ENCODE assay signal across 8 cellular contexts in the genomic region with DNA sequence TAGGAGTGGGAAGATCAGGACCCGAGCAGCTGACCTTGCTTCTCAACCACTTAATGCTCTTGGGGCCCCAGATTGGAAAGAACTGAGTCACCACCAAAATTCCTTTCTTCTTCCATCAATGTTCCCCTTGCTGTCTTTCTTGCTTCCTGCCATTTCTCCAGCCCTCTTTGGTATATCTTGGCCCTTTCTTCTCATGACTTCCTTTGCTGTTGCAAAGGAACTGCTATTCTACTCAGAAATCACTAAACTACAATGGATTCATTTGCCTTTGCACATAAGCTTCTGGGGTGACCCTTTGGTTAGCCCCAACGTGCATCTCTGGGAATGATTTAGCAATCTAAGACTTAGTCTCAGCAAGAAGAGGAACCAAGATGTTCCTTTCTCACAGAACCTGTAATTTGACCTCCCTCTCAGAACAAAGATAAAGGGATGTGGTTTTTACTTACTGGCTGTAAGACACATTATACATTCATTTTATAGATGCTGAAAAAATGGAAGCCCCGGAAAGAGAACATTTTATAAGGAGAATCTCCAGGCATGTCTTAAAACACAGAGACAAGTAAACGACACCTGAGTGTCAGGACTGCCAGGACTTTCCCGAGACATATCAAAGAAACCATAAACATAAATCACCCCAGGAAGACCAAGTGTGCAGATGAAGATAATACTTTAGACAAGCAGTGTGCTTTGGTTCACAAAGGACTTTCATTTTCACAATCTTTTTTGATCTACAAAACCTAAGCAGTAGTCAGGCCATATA.
DNase-seq lines count a peak whose midpoint lies in the region; ATAC-seq and TF ChIP-seq lines count a peak whose summit lies in the region.

No MANE protein-coding gene starts in this region.

- no peaks in the 10 kb centered on the region for H3K36me3 Mint-ChIP-seq in Calu3 (ENCODE audit: insufficient read depth, unreplicated experiment)

- H3K4me3 ChIP-seq in GM23248 (no peak overlapping the region), heart right ventricle (no peak overlapping the region)

- H3K27me3 ChIP-seq in GM23248 (replicated peaks; ENCODE audit: insufficient read depth), result no peaks in the 10 kb centered on the region
- H3K27me3 ChIP-seq in heart right ventricle, result no peaks in the 10 kb centered on the region

- H3K9me2 ChIP-seq in GM23248 (ENCODE audit: insufficient read depth), result no peaks in the 10 kb centered on the region

- H3K27ac ChIP-seq in GM23248 (peak overlapping the region; percentile 11; the same call in 1 of the 2 replicates), heart right ventricle (peak overlapping the region in 1 of 10 donors; percentile 71)

- BruUV-seq in Calu3 (replicated peaks; lab: Mats Ljungman, UMichigan), result no TSS peak

- no peak overlapping the region for H3K27ac Mint-ChIP-seq in Calu3 (ENCODE audit: unreplicated experiment)

- TF ChIP-seq CTCF in GM13976 (IDR thresholded peaks at IDR 0.05; ENCODE audit: borderline replicate concordance, control extremely low read depth, extremely low read depth, insufficient read depth, missing control alignments) (no peak), Calu3 (IDR thresholded peaks at IDR 0.05; ENCODE audit: unreplicated experiment) (no peak), heart right ventricle (IDR thresholded peaks at IDR 0.05) (no peak)

- H3K4me1 Mint-ChIP-seq in Calu3 (ENCODE audit: low read depth, unreplicated experiment), result peaks cover 18% of the 10 kb centered on the region

- no peak overlapping the region for H3K4me3 Mint-ChIP-seq in Calu3 (ENCODE audit: low read depth, unreplicated experiment)

- DNase-seq in GM13976 (ENCODE audit: low spot score), result peak; percentile 46
- DNase-seq in GM23248, result peak; percentile 49
- DNase-seq in MV-4-11 (lab: John Stamatoyannopoulos, UW), result peak; percentile 98
- DNase-seq in fibroblast of peridontal ligament (ENCODE audit: extremely low read depth), result peak; percentile 65
- no peak for DNase-seq in Calu3
- no peak for DNase-seq in putamen (ENCODE audit: low spot score)
- no peak for DNase-seq in heart right ventricle
- DNase-seq in COLO829 (ENCODE audit: low spot score), result no peak

- CTCF ChIA-PET in Calu3 (lab: Charles Lee), result no interaction called here

- H3K4me1 ChIP-seq in GM23248 (ENCODE audit: insufficient read depth) (peaks cover 36% of the 10 kb centered on the region), heart right ventricle (peaks cover 0 to 22% (median 0%) of the 10 kb centered on the region in 9 donors)

- H4K20me1 ChIP-seq in GM23248 (ENCODE audit: insufficient read depth), result no peaks in the 10 kb centered on the region

- peaks cover 28% of the 10 kb centered on the region for H3F3A ChIP-seq in GM23248 (ENCODE audit: insufficient read depth)

- H2AFZ ChIP-seq in GM23248, result 0 out of 2 replicates have a peak overlapping the region, but pooled peaks have one; percentile 0

- 76 to 81% methylated on average over 5 of the region's 5 CpGs for WGBS in GM23248 (ENCODE audit: low coverage in 1 of 2, low lambda C conversion rate in 2 of 2, missing lambda C conversion rate in 2 of 2), 2 experiments
- 68 to 77% methylated on average over 5 of the region's 5 CpGs for WGBS in heart right ventricle, 2 donors

- no peaks in the 10 kb centered on the region for H3K27me3 Mint-ChIP-seq in Calu3 (ENCODE audit: unreplicated experiment)

- intact Hi-C loops in Calu3 (cut with micrococcal nuclease; ENCODE audit: unreplicated experiment) (no loop called here), heart right ventricle (cut with DNase I) (no loop called here)

- in situ Hi-C loops in GM13976 (cut with MboI; ENCODE audit: low sequenced_read_pairs, unreplicated experiment), result no loop called here
- in situ Hi-C loops in GM23248 (cut with MboI), result no loop called here

- H3K36me3 ChIP-seq in GM23248 (ENCODE audit: low read depth) (no peaks in the 10 kb centered on the region), heart right ventricle (no peaks in the 10 kb centered on the region)

- H3K9ac ChIP-seq in GM23248, result no peak overlapping the region

- H3K9me3 ChIP-seq in GM23248 (ENCODE audit: low read depth) (no peaks in the 10 kb centered on the region), heart right ventricle (peaks cover 0 to 10% (median 0%) of the 10 kb centered on the region in 11 donors)

- H3K79me2 ChIP-seq in GM23248 (ENCODE audit: insufficient read depth), result no peaks in the 10 kb centered on the region

- no peak for ATAC-seq in heart right ventricle

- no peak overlapping the region for H3K4me2 ChIP-seq in GM23248 (ENCODE audit: unreplicated experiment)

- peaks cover 2% of the 10 kb centered on the region for H3K9me3 Mint-ChIP-seq in Calu3 (ENCODE audit: low read depth, unreplicated experiment)

Comparison
In these comparisons a context has a peak if more than half of its experiments do, and no peak if none do; other contexts are left out.
1. DNase-seq: peak in GM13976 (single experiment), GM23248 (single experiment), MV-4-11 (single experiment) and fibroblast of peridontal ligament (single experiment); none in Calu3 (single experiment), putamen (single experiment), heart right ventricle (0 of 2) and COLO829 (single experiment).